Comparison of ENCODE assay signal across 8 cellular contexts in the genomic region with DNA sequence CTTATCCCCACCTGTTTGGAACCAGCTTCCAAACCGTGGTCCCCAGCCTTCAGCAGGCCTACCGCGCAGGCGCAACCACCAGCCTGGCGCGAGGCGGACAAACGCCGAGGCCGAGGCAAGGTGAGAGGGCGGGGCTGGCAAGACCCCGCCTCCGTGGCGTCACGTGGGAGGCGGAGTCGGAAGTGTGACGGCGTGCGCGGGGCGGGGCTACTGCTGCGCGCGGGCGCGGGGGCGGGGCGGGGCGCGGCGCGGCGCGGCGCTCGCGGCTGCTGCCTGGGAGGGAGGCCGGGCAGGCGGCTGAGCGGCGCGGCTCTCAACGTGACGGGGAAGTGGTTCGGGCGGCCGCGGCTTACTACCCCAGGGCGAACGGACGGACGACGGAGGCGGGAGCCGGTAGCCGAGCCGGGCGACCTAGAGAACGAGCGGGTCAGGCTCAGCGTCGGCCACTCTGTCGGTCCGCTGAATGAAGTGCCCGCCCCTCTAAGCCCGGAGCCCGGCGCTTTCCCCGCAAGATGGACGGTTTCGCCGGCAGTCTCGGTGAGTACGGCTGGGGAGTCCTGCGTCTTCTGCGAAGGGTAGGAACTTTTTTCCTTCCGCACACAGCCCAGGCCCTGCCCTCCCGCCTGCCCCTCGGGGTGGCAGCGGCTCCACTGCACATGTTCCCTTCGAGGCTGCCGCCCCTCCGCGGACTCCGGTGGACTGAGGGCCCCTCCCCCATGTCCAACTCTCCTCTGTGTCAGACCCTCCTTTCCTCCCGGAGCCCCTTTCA. TPM values are rescaled to one million over a fixed set of nuclear protein-coding genes. Genes with fewer than 3 reads are reported as not detected.
DNase-seq lines count a peak whose midpoint lies in the region; ATAC-seq and TF ChIP-seq lines count a peak whose summit lies in the region.

A gene with protein sequence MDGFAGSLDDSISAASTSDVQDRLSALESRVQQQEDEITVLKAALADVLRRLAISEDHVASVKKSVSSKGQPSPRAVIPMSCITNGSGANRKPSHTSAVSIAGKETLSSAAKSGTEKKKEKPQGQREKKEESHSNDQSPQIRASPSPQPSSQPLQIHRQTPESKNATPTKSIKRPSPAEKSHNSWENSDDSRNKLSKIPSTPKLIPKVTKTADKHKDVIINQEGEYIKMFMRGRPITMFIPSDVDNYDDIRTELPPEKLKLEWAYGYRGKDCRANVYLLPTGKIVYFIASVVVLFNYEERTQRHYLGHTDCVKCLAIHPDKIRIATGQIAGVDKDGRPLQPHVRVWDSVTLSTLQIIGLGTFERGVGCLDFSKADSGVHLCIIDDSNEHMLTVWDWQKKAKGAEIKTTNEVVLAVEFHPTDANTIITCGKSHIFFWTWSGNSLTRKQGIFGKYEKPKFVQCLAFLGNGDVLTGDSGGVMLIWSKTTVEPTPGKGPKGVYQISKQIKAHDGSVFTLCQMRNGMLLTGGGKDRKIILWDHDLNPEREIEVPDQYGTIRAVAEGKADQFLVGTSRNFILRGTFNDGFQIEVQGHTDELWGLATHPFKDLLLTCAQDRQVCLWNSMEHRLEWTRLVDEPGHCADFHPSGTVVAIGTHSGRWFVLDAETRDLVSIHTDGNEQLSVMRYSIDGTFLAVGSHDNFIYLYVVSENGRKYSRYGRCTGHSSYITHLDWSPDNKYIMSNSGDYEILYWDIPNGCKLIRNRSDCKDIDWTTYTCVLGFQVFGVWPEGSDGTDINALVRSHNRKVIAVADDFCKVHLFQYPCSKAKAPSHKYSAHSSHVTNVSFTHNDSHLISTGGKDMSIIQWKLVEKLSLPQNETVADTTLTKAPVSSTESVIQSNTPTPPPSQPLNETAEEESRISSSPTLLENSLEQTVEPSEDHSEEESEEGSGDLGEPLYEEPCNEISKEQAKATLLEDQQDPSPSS (plus strand): TSS at position 254 of the 769 bp plus-strand sequence. CDS start 259 bp downstream, at position 513.

- peaks cover under 1% of the 10 kb centered on the region for H3K27me3 Mint-ChIP-seq in HFFc6 (ENCODE audit: insufficient read depth)
- no peaks in the 10 kb centered on the region for H3K27me3 Mint-ChIP-seq in activated naive CD4-positive, alpha-beta T cell treated with anti-CD3 and anti-CD28 coated beads, Interleukin-2, amount 50 U/mL, for 24 hours

- peaks cover 24% of the 10 kb centered on the region for H3K4me1 ChIP-seq in testis

- WGBS in testis, 2 donors = 0 to 2% methylated on average over 1 to 39 of the region's 87 CpGs

- DNase-seq in HFFc6 = peak; percentile 78
- peak; percentile 87 for DNase-seq in NB4 (ENCODE audit: low read depth)
- DNase-seq in glomerular visceral epithelial cell (ENCODE audit: extremely low spot score) = peak; percentile 89
- DNase-seq in omental fat pad (ENCODE audit: low spot score) = peak; percentile 88
- peak; percentile 95 for DNase-seq in testis

- H3K36me3 ChIP-seq in testis (ENCODE audit: low read depth, missing control alignments) = no peaks in the 10 kb centered on the region

- H3K9me3 ChIP-seq in testis = no peaks in the 10 kb centered on the region

- ATAC-seq in SK-N-SH treated with all-trans-retinoic acid at 6 μM for 48 hours = peak; percentile 73
- ATAC-seq in omental fat pad (ENCODE audit: low FRiP score) = peak; percentile 94

- no peak within 1 kb of the TSS for H3K27ac Mint-ChIP-seq in HFFc6
- peak within 1 kb of the TSS; percentile 68 for H3K27ac Mint-ChIP-seq in activated naive CD4-positive, alpha-beta T cell treated with anti-CD3 and anti-CD28 coated beads, Interleukin-2, amount 50 U/mL, for 24 hours

- no peaks in the 10 kb centered on the region for H3K36me3 Mint-ChIP-seq in HFFc6 (ENCODE audit: low read depth)
- H3K36me3 Mint-ChIP-seq in activated naive CD4-positive, alpha-beta T cell treated with anti-CD3 and anti-CD28 coated beads, Interleukin-2, amount 50 U/mL, for 24 hours = no peaks in the 10 kb centered on the region

- peaks cover 20% of the 10 kb centered on the region for H3K4me1 Mint-ChIP-seq in HFFc6 (ENCODE audit: low read depth)
- H3K4me1 Mint-ChIP-seq in activated naive CD4-positive, alpha-beta T cell treated with anti-CD3 and anti-CD28 coated beads, Interleukin-2, amount 50 U/mL, for 24 hours = peaks cover 13% of the 10 kb centered on the region

- H3K27me3 ChIP-seq in testis = no peaks in the 10 kb centered on the region

- intact Hi-C loops in testis (cut with DNase I; ENCODE audit: low total_unique reads) = no loop called here

- peak within 1 kb of the TSS; percentile 80 for H3K4me3 ChIP-seq in GM08714 (ENCODE audit: low read length)
- H3K4me3 ChIP-seq in NB4 (ENCODE audit: low read depth, low read length) = peak within 1 kb of the TSS; percentile 78
- peak within 1 kb of the TSS; percentile 86 for H3K4me3 ChIP-seq in testis

- H3K4me3 Mint-ChIP-seq in HFFc6 = no peak within 1 kb of the TSS
- no peak within 1 kb of the TSS for H3K4me3 Mint-ChIP-seq in activated naive CD4-positive, alpha-beta T cell treated with anti-CD3 and anti-CD28 coated beads, Interleukin-2, amount 50 U/mL, for 24 hours

- TF ChIP-seq CTCF in HFFc6 (IDR thresholded peaks at IDR 0.05) (no peak), NB4 (IDR thresholded peaks at IDR 0.05; ENCODE audit: low read depth, low read length) (no peak), omental fat pad (IDR thresholded peaks at IDR 0.05) (no peak), testis (IDR thresholded peaks at IDR 0.05) (no peak)

- no peaks in the 10 kb centered on the region for H3K9me3 Mint-ChIP-seq in HFFc6
- H3K9me3 Mint-ChIP-seq in activated naive CD4-positive, alpha-beta T cell treated with anti-CD3 and anti-CD28 coated beads, Interleukin-2, amount 50 U/mL, for 24 hours = no peaks in the 10 kb centered on the region

- H3K27ac ChIP-seq in testis = peak within 1 kb of the TSS; percentile 84 to 90

- TF ChIP-seq POLR2A in NB4 (IDR thresholded peaks at IDR 0.05; ENCODE audit: extremely low read depth, insufficient read length) = peak; percentile 72
- TF ChIP-seq POLR2A in testis (IDR thresholded peaks at IDR 0.05) = no peak

TF ChIP-seq in SK-N-SH treated with all-trans-retinoic acid at 6 μM for 48 hours, 23 proteins besides CTCF, POLR2A, EP300 and RAD21 (continues in another document):
- no peak for TF ChIP-seq ARNTL (CRISPR knock-in tag; IDR thresholded peaks at IDR 0.05; ENCODE audit: borderline replicate concordance, low read depth)
- TF ChIP-seq, protein P1, sequence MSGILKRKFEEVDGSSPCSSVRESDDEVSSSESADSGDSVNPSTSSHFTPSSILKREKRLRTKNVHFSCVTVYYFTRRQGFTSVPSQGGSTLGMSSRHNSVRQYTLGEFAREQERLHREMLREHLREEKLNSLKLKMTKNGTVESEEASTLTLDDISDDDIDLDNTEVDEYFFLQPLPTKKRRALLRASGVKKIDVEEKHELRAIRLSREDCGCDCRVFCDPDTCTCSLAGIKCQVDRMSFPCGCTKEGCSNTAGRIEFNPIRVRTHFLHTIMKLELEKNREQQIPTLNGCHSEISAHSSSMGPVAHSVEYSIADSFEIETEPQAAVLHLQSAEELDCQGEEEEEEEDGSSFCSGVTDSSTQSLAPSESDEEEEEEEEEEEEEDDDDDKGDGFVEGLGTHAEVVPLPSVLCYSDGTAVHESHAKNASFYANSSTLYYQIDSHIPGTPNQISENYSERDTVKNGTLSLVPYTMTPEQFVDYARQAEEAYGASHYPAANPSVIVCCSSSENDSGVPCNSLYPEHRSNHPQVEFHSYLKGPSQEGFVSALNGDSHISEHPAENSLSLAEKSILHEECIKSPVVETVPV (CRISPR knock-in tag; IDR thresholded peaks at IDR 0.05) = no peak
- no peak for TF ChIP-seq CSDC2 (CRISPR knock-in tag; IDR thresholded peaks at IDR 0.05)
- no peak for TF ChIP-seq ZNF70 (CRISPR knock-in tag; IDR thresholded peaks at IDR 0.05)
- no peak for TF ChIP-seq GLIS3 (CRISPR knock-in tag; IDR thresholded peaks at IDR 0.05)
- no peak for TF ChIP-seq RARB (CRISPR knock-in tag; IDR thresholded peaks at IDR 0.05)
- no peak for TF ChIP-seq ESRRG (CRISPR knock-in tag; IDR thresholded peaks at IDR 0.05)
- no peak for TF ChIP-seq ZC3H10 (CRISPR knock-in tag; IDR thresholded peaks at IDR 0.05)
- TF ChIP-seq SNAI2 (CRISPR knock-in tag; IDR thresholded peaks at IDR 0.05) = no peak
- TF ChIP-seq, protein P2, sequence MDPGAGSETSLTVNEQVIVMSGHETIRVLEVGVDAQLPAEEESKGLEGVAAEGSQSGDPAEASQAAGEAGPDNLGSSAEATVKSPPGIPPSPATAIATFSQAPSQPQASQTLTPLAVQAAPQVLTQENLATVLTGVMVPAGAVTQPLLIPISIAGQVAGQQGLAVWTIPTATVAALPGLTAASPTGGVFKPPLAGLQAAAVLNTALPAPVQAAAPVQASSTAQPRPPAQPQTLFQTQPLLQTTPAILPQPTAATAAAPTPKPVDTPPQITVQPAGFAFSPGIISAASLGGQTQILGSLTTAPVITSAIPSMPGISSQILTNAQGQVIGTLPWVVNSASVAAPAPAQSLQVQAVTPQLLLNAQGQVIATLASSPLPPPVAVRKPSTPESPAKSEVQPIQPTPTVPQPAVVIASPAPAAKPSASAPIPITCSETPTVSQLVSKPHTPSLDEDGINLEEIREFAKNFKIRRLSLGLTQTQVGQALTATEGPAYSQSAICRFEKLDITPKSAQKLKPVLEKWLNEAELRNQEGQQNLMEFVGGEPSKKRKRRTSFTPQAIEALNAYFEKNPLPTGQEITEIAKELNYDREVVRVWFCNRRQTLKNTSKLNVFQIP (CRISPR knock-in tag; IDR thresholded peaks at IDR 0.05; ENCODE audit: borderline replicate concordance, low read depth) = no peak
- TF ChIP-seq, protein P3, sequence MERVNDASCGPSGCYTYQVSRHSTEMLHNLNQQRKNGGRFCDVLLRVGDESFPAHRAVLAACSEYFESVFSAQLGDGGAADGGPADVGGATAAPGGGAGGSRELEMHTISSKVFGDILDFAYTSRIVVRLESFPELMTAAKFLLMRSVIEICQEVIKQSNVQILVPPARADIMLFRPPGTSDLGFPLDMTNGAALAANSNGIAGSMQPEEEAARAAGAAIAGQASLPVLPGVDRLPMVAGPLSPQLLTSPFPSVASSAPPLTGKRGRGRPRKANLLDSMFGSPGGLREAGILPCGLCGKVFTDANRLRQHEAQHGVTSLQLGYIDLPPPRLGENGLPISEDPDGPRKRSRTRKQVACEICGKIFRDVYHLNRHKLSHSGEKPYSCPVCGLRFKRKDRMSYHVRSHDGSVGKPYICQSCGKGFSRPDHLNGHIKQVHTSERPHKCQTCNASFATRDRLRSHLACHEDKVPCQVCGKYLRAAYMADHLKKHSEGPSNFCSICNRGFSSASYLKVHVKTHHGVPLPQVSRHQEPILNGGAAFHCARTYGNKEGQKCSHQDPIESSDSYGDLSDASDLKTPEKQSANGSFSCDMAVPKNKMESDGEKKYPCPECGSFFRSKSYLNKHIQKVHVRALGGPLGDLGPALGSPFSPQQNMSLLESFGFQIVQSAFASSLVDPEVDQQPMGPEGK (CRISPR knock-in tag; IDR thresholded peaks at IDR 0.05; ENCODE audit: borderline replicate concordance) = no peak
- TF ChIP-seq ISL1 (CRISPR knock-in tag; IDR thresholded peaks at IDR 0.05) = no peak

RNA-seq across cellular contexts. Expression of the gene that starts here (rescaled TPM):
- total RNA-seq in HFFc6 (2021; fragmentation: NEBNext Ultra II Directional; extraction: Animal tissue kit (Norgen Biotek cat#: 25700)) = 10 to 100 TPM; 31.7 to 35.8 (median 33.6) TPM
- total RNA-seq in omental fat pad = 10 to 100 TPM; 33.3 to 79.6 (median 41.5) TPM
- 10 to 100 TPM; 67.1 to 71.0 TPM for total RNA-seq in testis
- polyA plus RNA-seq in testis (ENCODE audit: insufficient read depth, low read depth, low replicate concordance) = 49.0 TPM

Comparison
In these comparisons a context has a peak if more than half of its experiments do, and no peak if none do; other contexts are left out.
1. Peak in every context shown above with its lines: DNase-seq, ATAC-seq, H3K4me3 ChIP-seq and H3K27ac ChIP-seq.